In the genomic region with DNA sequence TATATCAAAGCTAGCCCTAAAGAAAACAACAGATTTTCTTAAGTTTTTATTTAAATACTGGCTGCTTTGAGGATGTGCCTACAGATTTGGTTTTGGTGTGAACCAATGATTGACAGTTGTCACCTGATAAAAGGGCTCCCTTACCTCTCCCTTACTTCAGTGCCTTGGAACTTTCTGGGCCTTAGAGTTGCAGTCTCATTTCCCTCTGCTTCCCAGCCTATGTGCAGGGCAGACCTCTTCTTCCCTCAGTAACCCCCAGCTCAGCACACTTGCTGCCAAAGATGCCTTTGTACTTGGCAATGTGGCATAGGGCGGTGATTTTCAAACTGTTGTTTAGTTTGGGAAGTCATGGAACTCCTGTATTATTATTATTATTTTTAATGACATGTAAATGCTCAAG, we compare ENCODE assay signal across 26 cellular contexts.
"Had no signal": no experiment of that assay in that cellular context is flagged by ENCODE, and none has a peak within 500 bp of the region (broad histone marks: within the 10 kb centered on the region; RNA-seq: fewer than 3 reads in every experiment).

No MANE protein-coding gene starts in this region.

- H3K27me3 Mint-ChIP-seq: memory B cell; natural killer cell treated with Interleukin-12 subunit alpha and Interleukin-12 subunit beta and Interleukin-15 and Interleukin-18, amount 100 ng/mL, for 72 hours; stimulated activated naive B cell treated with anti-CD40 and anti-IgM and Interleukin-4, amounts not matched to agents 10 μg/mL and 1 μg/mL and 100 μg/mL, for 72 hours; stimulated activated naive CD8-positive, alpha-beta T cell treated with anti-CD3 and anti-CD28 coated beads, Interleukin-15, amount 100 ng/mL, for 72 hours; type B pancreatic cell had no signal

- FAIRE-seq: urothelium cell line had no signal

- H3K36me3 ChIP-seq: esophagus muscularis mucosa, gastroesophageal sphincter, lower lobe of right lung, neural progenitor cell, ovary, prostate gland, sigmoid colon had no signal

- H3K4me3 ChIP-seq: dorsolateral prefrontal cortex, esophagus muscularis mucosa, gastroesophageal sphincter, lower lobe of right lung, neural progenitor cell, ovary, prostate gland, sigmoid colon, skin epidermis had no signal

- ATAC-seq: gastroesophageal sphincter; lower lobe of right lung; natural killer cell treated with Interleukin-12 subunit alpha and Interleukin-12 subunit beta and Interleukin-15 and Interleukin-18, amount 100 ng/mL, for 72 hours; stimulated activated naive B cell treated with anti-CD40 and anti-IgM and Interleukin-4, amounts not matched to agents 10 μg/mL and 1 μg/mL and 100 μg/mL, for 72 hours; stimulated activated naive CD8-positive, alpha-beta T cell treated with anti-CD3 and anti-CD28 coated beads, Interleukin-15, amount 100 ng/mL, for 72 hours had no signal

- H3K9me3 ChIP-seq: ovary, prostate gland had no signal

- H3K4me3 Mint-ChIP-seq: memory B cell; mesothelial cell of epicardium; natural killer cell treated with Interleukin-12 subunit alpha and Interleukin-12 subunit beta and Interleukin-15 and Interleukin-18, amount 100 ng/mL, for 72 hours; neural progenitor cell; stimulated activated naive B cell treated with anti-CD40 and anti-IgM and Interleukin-4, amounts not matched to agents 10 μg/mL and 1 μg/mL and 100 μg/mL, for 72 hours; stimulated activated naive CD8-positive, alpha-beta T cell treated with anti-CD3 and anti-CD28 coated beads, Interleukin-15, amount 100 ng/mL, for 72 hours; type B pancreatic cell had no signal

- H3K9ac ChIP-seq: neural progenitor cell had no signal

- DNase-seq: caudate nucleus; cortex of kidney; dorsolateral prefrontal cortex; effector CD8-positive, alpha-beta T cell; hippocampal formation; lower lobe of right lung; nucleus accumbens; ovary; retina; sigmoid colon; stimulated activated CD4-positive, alpha-beta T cell treated with anti-CD3 and anti-CD28 coated beads, Interleukin-2, amount 100 ng/mL, for 24 hours; stimulated activated CD4-positive, alpha-beta T cell treated with anti-CD3 and anti-CD28 coated beads, Interleukin-4, amount 100 ng/mL, for 4 hours; stimulated activated naive B cell treated with anti-CD40 and anti-IgM and Interleukin-4, amounts not matched to agents 10 μg/mL and 1 μg/mL and 100 μg/mL, for 72 hours; stimulated activated naive CD8-positive, alpha-beta T cell treated with anti-CD3 and anti-CD28 coated beads, Interleukin-15, amount 100 ng/mL, for 72 hours; substantia nigra had no signal

- H3K27me3 ChIP-seq: dorsolateral prefrontal cortex, esophagus muscularis mucosa, gastroesophageal sphincter, neural progenitor cell, ovary, sigmoid colon had no signal

- H3K9me3 Mint-ChIP-seq: natural killer cell treated with Interleukin-12 subunit alpha and Interleukin-12 subunit beta and Interleukin-15 and Interleukin-18, amount 100 ng/mL, for 72 hours had no signal

- H3K27ac ChIP-seq: epithelial cell of prostate, esophagus muscularis mucosa, gastroesophageal sphincter, lower lobe of right lung, neural progenitor cell, ovary, prostate gland, skin epidermis had no signal

- H3K27ac Mint-ChIP-seq: memory B cell; mesothelial cell of epicardium; natural killer cell treated with Interleukin-12 subunit alpha and Interleukin-12 subunit beta and Interleukin-15 and Interleukin-18, amount 100 ng/mL, for 72 hours; neural progenitor cell; stimulated activated naive B cell treated with anti-CD40 and anti-IgM and Interleukin-4, amounts not matched to agents 10 μg/mL and 1 μg/mL and 100 μg/mL, for 72 hours; stimulated activated naive CD8-positive, alpha-beta T cell treated with anti-CD3 and anti-CD28 coated beads, Interleukin-15, amount 100 ng/mL, for 72 hours; type B pancreatic cell had no signal
